Comparison of ENCODE assay signal across 9 cellular contexts in the genomic region with DNA sequence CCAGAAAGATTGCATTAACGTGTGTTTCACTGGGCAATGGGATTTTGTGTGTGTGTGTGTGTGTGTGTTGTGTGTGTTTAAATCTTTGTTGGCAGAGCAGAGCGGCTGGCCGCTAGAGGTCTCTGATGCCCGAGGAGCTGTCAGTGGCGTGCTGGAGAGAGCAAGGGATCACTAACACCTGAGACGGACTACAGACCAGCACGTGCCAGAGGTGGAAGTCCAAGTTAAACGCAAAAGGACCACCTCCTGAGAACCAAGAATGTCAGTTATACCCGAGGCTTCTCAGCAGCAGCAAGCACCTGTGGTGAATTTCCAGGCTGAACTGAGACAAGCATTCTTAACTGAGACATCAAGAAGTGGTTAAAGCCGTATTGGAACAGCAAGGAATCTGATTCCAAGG. TPM values are rescaled to one million over a fixed set of nuclear protein-coding genes. Genes with fewer than 3 reads are reported as not detected.
DNase-seq lines count a peak whose midpoint lies in the region; ATAC-seq, FAIRE-seq and TF ChIP-seq lines count a peak whose summit lies in the region.
"Had no signal": no experiment of that assay in that cellular context is flagged by ENCODE, and none has a peak within 500 bp of the region (broad histone marks: within the 10 kb centered on the region; RNA-seq: fewer than 3 reads in every experiment).

No MANE protein-coding gene starts in this region.

- no peak overlapping the region for H3K27ac Mint-ChIP-seq in naive thymus-derived CD4-positive, alpha-beta T cell

- WGBS in A549 (ENCODE audit: missing lambda C conversion rate) = 12% methylated on average over 8 of the region's 10 CpGs

- FAIRE-seq in A549 (lab: Jason Lieb, UNC) = peak; percentile 92

- CTCF ChIA-PET in A549 (lab: Yijun Ruan, JAX) = interaction anchor here (0.7 to 3.0 kb wide), 9 partner anchors 9 to 585 kb away, joined by 3 to 18 read pairs (median 5); a partner anchor contains a TSS
- CTCF ChIA-PET in naive thymus-derived CD4-positive, alpha-beta T cell (lab: Charles Lee) = interaction anchor here (0.9 to 1.3 kb wide), 2 partner anchors 586 to 593 kb away, joined by 3 read pairs; no protein-coding TSS in a partner anchor

- H3K4me3 Mint-ChIP-seq in naive thymus-derived CD4-positive, alpha-beta T cell = no peak overlapping the region

- H3K4me3 ChIP-seq in A549 = no peak overlapping the region
- H3K4me3 ChIP-seq in epithelial cell of esophagus (ENCODE audit: low read length) = no peak overlapping the region
- no peak overlapping the region for H3K4me3 ChIP-seq in naive thymus-derived CD4-positive, alpha-beta T cell (ENCODE audit: low read length)

- H3K9me3 Mint-ChIP-seq in naive thymus-derived CD4-positive, alpha-beta T cell = peaks cover 0 to 1% (median 0%) of the 10 kb centered on the region in 11 donors

- H3K9me3 ChIP-seq in A549 = no peaks in the 10 kb centered on the region
- H3K9me3 ChIP-seq in naive thymus-derived CD4-positive, alpha-beta T cell (ENCODE audit: control insufficient read depth in 2 of 3, low read length in 3 of 3) = no peaks in the 10 kb centered on the region

- intact Hi-C loops in naive thymus-derived CD4-positive, alpha-beta T cell (cut with micrococcal nuclease) = loop anchor here (1.0 to 10.0 kb wide), 2 partner anchors 587 to 726 kb away; no protein-coding TSS in a partner anchor

- H3K36me3 ChIP-seq in naive thymus-derived CD4-positive, alpha-beta T cell (ENCODE audit: control insufficient read depth in 2 of 3, insufficient read depth in 3 of 3, low read length in 3 of 3) = no peaks in the 10 kb centered on the region

- no peak for TF ChIP-seq POLR2A in A549 (IDR thresholded peaks at IDR 0.05; ENCODE audit: low read length)

- POLR2A ChIA-PET in A549 (lab: Yijun Ruan, JAX) = interaction anchor here (1.4 kb wide), 1 partner anchor 62 kb away, joined by 6 read pairs; a partner anchor contains a TSS
- POLR2A ChIA-PET in naive thymus-derived CD4-positive, alpha-beta T cell (lab: Charles Lee) = no interaction called here

- no peaks in the 10 kb centered on the region for H3K27me3 ChIP-seq in naive thymus-derived CD4-positive, alpha-beta T cell (ENCODE audit: control insufficient read depth in 2 of 2, insufficient read depth in 2 of 2, low read length in 2 of 2)

- peaks cover 5 to 23% (median 15%) of the 10 kb centered on the region in 5 donors for H3K27me3 Mint-ChIP-seq in naive thymus-derived CD4-positive, alpha-beta T cell

- DNase-seq in A549 (ENCODE audit: low read depth in 1 of 2, low spot score in 1 of 2) (peak; percentile 53 to 75), NCI-H2227 (lab: John Stamatoyannopoulos, UW; ENCODE audit: unreplicated experiment) (peak; percentile 80), epithelial cell of esophagus (ENCODE audit: low read depth) (peak; percentile 45), GDM1 (lab: John Stamatoyannopoulos, UW) (no peak)
- peak; percentile 8 for DNase-seq in activated CD4-positive, alpha-beta T cell treated with anti-CD3 and anti-CD28 coated beads for 1 hour
- peak in 4 of 9 donors; percentile 8 to 19 (median 14) for DNase-seq in naive thymus-derived CD4-positive, alpha-beta T cell

- TF ChIP-seq CTCF in A549 (IDR thresholded peaks at IDR 0.05) = peak; percentile 70
- TF ChIP-seq CTCF in GM12873 (IDR thresholded peaks at IDR 0.05; ENCODE audit: insufficient read depth, low read depth, low read length, missing control alignments) = peak; percentile 73
- TF ChIP-seq CTCF in epithelial cell of esophagus (IDR thresholded peaks at IDR 0.05; ENCODE audit: insufficient read depth, low read depth, low read length, missing control alignments) = peak; percentile 59

- H3K36me3 Mint-ChIP-seq in naive thymus-derived CD4-positive, alpha-beta T cell = no peaks in the 10 kb centered on the region

- H3K4me1 Mint-ChIP-seq in naive thymus-derived CD4-positive, alpha-beta T cell = peaks cover 0 to 2% (median 0%) of the 10 kb centered on the region in 7 donors

- TF ChIP-seq RAD21 in A549 (conservative IDR thresholded peaks at IDR 0.05 in 1 of 2, IDR thresholded peaks at IDR 0.05 in 1 of 2) = peak; percentile 66 to 74

- H3K4me1 ChIP-seq in A549 = no peaks in the 10 kb centered on the region
- no peaks in the 10 kb centered on the region for H3K4me1 ChIP-seq in naive thymus-derived CD4-positive, alpha-beta T cell (ENCODE audit: control insufficient read depth in 2 of 2, insufficient read depth in 2 of 2, low read length in 2 of 2)

- no peak overlapping the region for H3K27ac ChIP-seq in A549
- no peak overlapping the region for H3K27ac ChIP-seq in naive thymus-derived CD4-positive, alpha-beta T cell (ENCODE audit: low read depth, low read length)

- H3K4me2 ChIP-seq in A549 = peak overlapping the region; percentile 37

- TF ChIP-seq EP300 in A549 (IDR thresholded peaks at IDR 0.05) = no peak

- ATAC-seq in A549 = peak; percentile 94
- ATAC-seq in HG02885 (IDR thresholded peaks at IDR 0.05; ENCODE audit: poor library complexity, unreplicated experiment) = peak; percentile 93
- ATAC-seq in naive thymus-derived CD4-positive, alpha-beta T cell = peak; percentile 49

TF ChIP-seq in A549, 52 proteins besides CTCF, POLR2A, EP300 and RAD21:
- TF ChIP-seq, protein P1, sequence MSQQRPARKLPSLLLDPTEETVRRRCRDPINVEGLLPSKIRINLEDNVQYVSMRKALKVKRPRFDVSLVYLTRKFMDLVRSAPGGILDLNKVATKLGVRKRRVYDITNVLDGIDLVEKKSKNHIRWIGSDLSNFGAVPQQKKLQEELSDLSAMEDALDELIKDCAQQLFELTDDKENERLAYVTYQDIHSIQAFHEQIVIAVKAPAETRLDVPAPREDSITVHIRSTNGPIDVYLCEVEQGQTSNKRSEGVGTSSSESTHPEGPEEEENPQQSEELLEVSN (IDR thresholded peaks at IDR 0.05; ENCODE audit: borderline replicate concordance, low read depth) = peak; percentile 44; the same call in 1 of the 2 replicates
- peak; percentile 63 for TF ChIP-seq BHLHE40 (IDR thresholded peaks at IDR 0.05; ENCODE audit: low read depth, low read length)
- TF ChIP-seq, protein P2, sequence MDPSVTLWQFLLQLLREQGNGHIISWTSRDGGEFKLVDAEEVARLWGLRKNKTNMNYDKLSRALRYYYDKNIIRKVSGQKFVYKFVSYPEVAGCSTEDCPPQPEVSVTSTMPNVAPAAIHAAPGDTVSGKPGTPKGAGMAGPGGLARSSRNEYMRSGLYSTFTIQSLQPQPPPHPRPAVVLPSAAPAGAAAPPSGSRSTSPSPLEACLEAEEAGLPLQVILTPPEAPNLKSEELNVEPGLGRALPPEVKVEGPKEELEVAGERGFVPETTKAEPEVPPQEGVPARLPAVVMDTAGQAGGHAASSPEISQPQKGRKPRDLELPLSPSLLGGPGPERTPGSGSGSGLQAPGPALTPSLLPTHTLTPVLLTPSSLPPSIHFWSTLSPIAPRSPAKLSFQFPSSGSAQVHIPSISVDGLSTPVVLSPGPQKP (IDR thresholded peaks at IDR 0.05; ENCODE audit: low read depth, low read length) = no peak
- TF ChIP-seq SMC3 (IDR thresholded peaks at IDR 0.05) = peak; percentile 45; the same call in 2 of the 3 replicates
- TF ChIP-seq, protein P3, sequence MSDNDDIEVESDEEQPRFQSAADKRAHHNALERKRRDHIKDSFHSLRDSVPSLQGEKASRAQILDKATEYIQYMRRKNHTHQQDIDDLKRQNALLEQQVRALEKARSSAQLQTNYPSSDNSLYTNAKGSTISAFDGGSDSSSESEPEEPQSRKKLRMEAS (IDR thresholded peaks at IDR 0.05) = peak; percentile 47
- TF ChIP-seq ZNF302 (CRISPR knock-in tag; IDR thresholded peaks at IDR 0.05) = no peak

RNA-seq across cellular contexts. Expression of a gene that starts 9.0 kb away (rescaled TPM):
- polyA plus RNA-seq in A549 (2011; rRNA removed) = 28.8 and 34.8 TPM in 2 replicates
- 9.5 and 9.6 TPM in 2 replicates for polyA plus RNA-seq in A549 (2012; cell fraction: cytosol; rRNA removed)
- polyA plus RNA-seq in A549 (2012; cell fraction: nucleus; rRNA removed) = 9.0 and 15.6 TPM in 2 replicates
- 21.0 to 23.0 TPM (median 22.2 TPM) in 3 replicates for polyA plus RNA-seq in A549 (2017; fragmentation: RNase III; extraction: RNeasy Plus Mini Kit Qiagen cat#74134 plus additional on column Dnase treatment)
- polyA minus RNA-seq in A549 (2011; rRNA and poly(A)+ RNA removed) = 8.3 and 11.9 TPM in 2 replicates
- total RNA-seq in naive thymus-derived CD4-positive, alpha-beta T cell = 10 to 100 TPM; 10.7 to 14.3 (median 13.8) TPM
- polyA plus RNA-seq in naive thymus-derived CD4-positive, alpha-beta T cell = 1 to 10 TPM; 5.5 to 7.4 TPM

RNA-seq across cellular contexts. Expression of a gene that starts 54.8 kb away (rescaled TPM):
- polyA plus RNA-seq in A549 (2011; rRNA removed) (not detected in 2 replicates), A549 (2017; fragmentation: RNase III; extraction: RNeasy Plus Mini Kit Qiagen cat#74134 plus additional on column Dnase treatment) (not detected in 3 replicates)
- not detected in 2 replicates for polyA plus RNA-seq in A549 (2012; cell fraction: cytosol; rRNA removed)
- polyA plus RNA-seq in A549 (2012; cell fraction: nucleus; rRNA removed) = not detected in 2 replicates
- not detected in 2 replicates for polyA minus RNA-seq in A549 (2011; rRNA and poly(A)+ RNA removed)
- not detected for total RNA-seq in naive thymus-derived CD4-positive, alpha-beta T cell
- polyA plus RNA-seq in naive thymus-derived CD4-positive, alpha-beta T cell = not detected
- polyA plus RNA-seq: esophagus had no signal
